Comparison of ENCODE assay signal across 10 cellular contexts in genomic region chr12:109458086-109458485, GRCh38. TPM values are rescaled to one million over a fixed set of nuclear protein-coding genes. Genes with fewer than 3 reads are reported as not detected.
DNase-seq lines count a peak whose midpoint lies in the region; ATAC-seq and TF ChIP-seq lines count a peak whose summit lies in the region.
"Had no signal": no experiment of that assay in that cellular context is flagged by ENCODE, and none has a peak within 500 bp of the region (broad histone marks: within the 10 kb centered on the region; RNA-seq: fewer than 3 reads in every experiment).

No MANE protein-coding gene starts in this region.

- ATAC-seq in left ventricle myocardium superior, result no peak

- peaks cover 50% of the 10 kb centered on the region for H3K36me3 ChIP-seq in cardiac muscle cell
- H3K36me3 ChIP-seq in mesodermal cell (ENCODE audit: control insufficient read depth, insufficient read depth, low read length), result peaks cover 75% of the 10 kb centered on the region
- H3K36me3 ChIP-seq in urinary bladder (ENCODE audit: insufficient read depth), result peaks cover 6% of the 10 kb centered on the region

- peak in 1 of 2 donors; percentile 68 for DNase-seq in cardiac muscle cell (ENCODE audit: low read depth in 1 of 2, low spot score in 1 of 2)
- DNase-seq in left ventricle myocardium superior, result no peak
- no peak for DNase-seq in coronary artery (ENCODE audit: low spot score)
- DNase-seq in middle frontal gyrus (ENCODE audit: extremely low spot score, low spot score), result no peak
- no peak for DNase-seq in NCI-H446 treated with DMSO at 0.1 percent for 48 hours (lab: John Stamatoyannopoulos, UW)
- DNase-seq in stimulated activated CD4-positive, alpha-beta T cell treated with anti-CD3 and anti-CD28 coated beads, Interleukin-4, amount 100 ng/mL, for 24 hours, result no peak
- DNase-seq: CD4-positive, alpha-beta T cell; NCI-H146 had no signal

- H3K27ac ChIP-seq in cardiac muscle cell (peak overlapping the region; percentile 100), coronary artery (peak overlapping the region; percentile 96 to 99), mesodermal cell (ENCODE audit: low read depth, low read length, severe bottlenecking) (peak overlapping the region; percentile 99), urinary bladder (ENCODE audit: low read depth) (peak overlapping the region; percentile 81)

- peaks cover 52% of the 10 kb centered on the region for H3K4me1 ChIP-seq in cardiac muscle cell (ENCODE audit: low read depth)
- peaks cover 53% of the 10 kb centered on the region for H3K4me1 ChIP-seq in mesodermal cell (ENCODE audit: control insufficient read depth, insufficient read depth, low read length, poor library complexity, severe bottlenecking)
- peaks cover 3% of the 10 kb centered on the region for H3K4me1 ChIP-seq in urinary bladder (ENCODE audit: insufficient read depth)

- H3K4me3 ChIP-seq in cardiac muscle cell (no peak overlapping the region), coronary artery (no peak overlapping the region), mesodermal cell (ENCODE audit: extremely low read depth, insufficient read depth, low read length, poor library complexity, severe bottlenecking) (no peak overlapping the region), urinary bladder (ENCODE audit: low read depth, low read length) (no peak overlapping the region)

- intact Hi-C loops in left ventricle myocardium superior (cut with micrococcal nuclease), result no loop called here

- 51 to 79% methylated on average over 2 of the region's 4 CpGs for WGBS in mesodermal cell (ENCODE audit: insufficient coverage in 2 of 2), 2 experiments
- WGBS in urinary bladder, result 41% methylated on average over 4 of the region's 4 CpGs

- TF ChIP-seq CTCF in cardiac muscle cell (IDR thresholded peaks at IDR 0.05; ENCODE audit: low read depth, low read length), result no peak
- TF ChIP-seq CTCF in coronary artery (IDR thresholded peaks at IDR 0.05), result no peak

- H3K9me3 ChIP-seq in cardiac muscle cell (ENCODE audit: low read depth), result no peaks in the 10 kb centered on the region
- H3K9me3 ChIP-seq in mesodermal cell (ENCODE audit: control insufficient read depth, low read length), result no peaks in the 10 kb centered on the region

- H3K27me3 ChIP-seq in cardiac muscle cell, result no peaks in the 10 kb centered on the region

RNA-seq across cellular contexts. Expression of gene KCTD10, which starts 19.0 kb away (rescaled TPM):
- total RNA-seq in cardiac muscle cell (64.4 and 102 TPM in 2 replicates), left ventricle myocardium superior (29.8 TPM), urinary bladder (34.2 TPM)
- polyA plus RNA-seq in cardiac muscle cell (64.5 and 95.7 TPM in 2 replicates), urinary bladder (84.5 TPM)
- polyA plus RNA-seq in mesodermal cell (2013, experiment 1 of 2), result 94.1 TPM
- polyA plus RNA-seq in mesodermal cell (2013, experiment 2 of 2), result 84.8 TPM

RNA-seq across cellular contexts. Expression of gene UBE3B, which starts 19.3 kb away (rescaled TPM):
- total RNA-seq in cardiac muscle cell (44.3 and 73.5 TPM in 2 replicates), left ventricle myocardium superior (58.1 TPM), urinary bladder (40.1 TPM)
- polyA plus RNA-seq in cardiac muscle cell (35.5 and 36.7 TPM in 2 replicates), urinary bladder (22.7 TPM)
- 30.0 TPM for polyA plus RNA-seq in mesodermal cell (2013, experiment 1 of 2)
- 24.4 TPM for polyA plus RNA-seq in mesodermal cell (2013, experiment 2 of 2)
